In the genomic region with DNA sequence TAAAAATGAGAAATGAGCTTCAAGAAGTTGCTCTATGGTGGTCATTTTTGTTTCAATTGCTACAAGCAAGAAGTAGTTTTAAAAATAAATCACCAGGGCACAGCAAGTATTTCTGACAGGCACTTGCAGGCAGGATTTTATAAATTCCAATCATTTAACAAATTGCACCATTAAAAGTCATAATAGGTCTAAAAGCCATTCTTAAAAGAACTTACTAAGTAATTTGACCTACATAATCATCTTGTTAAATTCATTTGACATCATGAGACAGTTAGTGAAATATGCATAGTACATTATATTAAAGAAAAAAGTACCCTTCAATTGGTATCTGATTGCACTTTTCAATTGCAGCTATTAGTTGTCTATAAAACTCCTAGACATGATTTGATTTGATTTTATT, we compare ENCODE assay signal across 33 cellular contexts. TPM values are rescaled to one million over a fixed set of nuclear protein-coding genes. Genes with fewer than 3 reads are reported as not detected.
"Had no signal": no experiment of that assay in that cellular context is flagged by ENCODE, and none has a peak within 500 bp of the region (broad histone marks: within the 10 kb centered on the region; RNA-seq: fewer than 3 reads in every experiment).

No MANE protein-coding gene starts in this region.

- H3K36me3 Mint-ChIP-seq: mesothelial cell of epicardium; naive B cell; natural killer cell; neural progenitor cell; stimulated activated naive B cell treated with anti-CD40 and anti-IgM and Interleukin-4, amounts not matched to agents 10 μg/mL and 1 μg/mL and 100 μg/mL, for 72 hours had no signal

- DNase-seq: islet precursor cell; left ventricle myocardium inferior; mesendoderm; naive B cell; natural killer cell; nephron progenitor cell; occipital lobe; right lobe of liver; stimulated activated CD4-positive, alpha-beta T cell treated with anti-CD3 and anti-CD28 coated beads, Interleukin-12 subunit alpha, Interleukin-12 subunit beta, amount 100 ng/mL, for 4 hours; stimulated activated CD4-positive, alpha-beta T cell treated with anti-CD3 and anti-CD28 coated beads, Interleukin-15, amount 100 ng/mL, for 24 hours; stimulated activated CD4-positive, alpha-beta T cell treated with anti-CD3 and anti-CD28 coated beads, Interleukin-2, amount 100 ng/mL, for 24 hours; stimulated activated CD4-positive, alpha-beta T cell treated with anti-CD3 and anti-CD28 coated beads, Interleukin-4, amount 100 ng/mL, for 1 hour; stimulated activated naive B cell treated with anti-CD40 and anti-IgM and Interleukin-4, amounts not matched to agents 10 μg/mL and 1 μg/mL and 100 μg/mL, for 72 hours; stimulated activated naive CD8-positive, alpha-beta T cell treated with anti-CD3 and anti-CD28 coated beads, Interleukin-15, Interleukin-2, amounts not matched to agents 100 U/mL and 50 U/mL, for 24 hours; stomach; testis; thyroid gland; transverse colon; upper lobe of left lung had no signal

- H3K27ac Mint-ChIP-seq: mesothelial cell of epicardium; naive B cell; natural killer cell; nephron progenitor cell; neural progenitor cell; stimulated activated naive B cell treated with anti-CD40 and anti-IgM and Interleukin-4, amounts not matched to agents 10 μg/mL and 1 μg/mL and 100 μg/mL, for 72 hours had no signal

- H3K36me3 ChIP-seq: left ventricle myocardium inferior, neural progenitor cell, neutrophil, right atrium auricular region, right lobe of liver, stomach, thyroid gland, transverse colon, upper lobe of left lung, vagina had no signal

- H3K9me3 Mint-ChIP-seq: mesothelial cell of epicardium; natural killer cell; nephron progenitor cell; neural progenitor cell; stimulated activated naive B cell treated with anti-CD40 and anti-IgM and Interleukin-4, amounts not matched to agents 10 μg/mL and 1 μg/mL and 100 μg/mL, for 72 hours had no signal

- H3K27ac ChIP-seq: left ventricle myocardium inferior, neural progenitor cell, neutrophil, parathyroid adenoma, right atrium auricular region, right lobe of liver, skin epidermis, stomach, testis, thyroid gland, transverse colon, upper lobe of left lung, vagina had no signal

- H3K4me1 ChIP-seq: neural progenitor cell, parathyroid adenoma, right atrium auricular region, right lobe of liver, thyroid gland had no signal

- H3K4me3 Mint-ChIP-seq: mesothelial cell of epicardium; naive B cell; natural killer cell; nephron progenitor cell; neural progenitor cell; stimulated activated naive B cell treated with anti-CD40 and anti-IgM and Interleukin-4, amounts not matched to agents 10 μg/mL and 1 μg/mL and 100 μg/mL, for 72 hours had no signal

- H3K4me3 ChIP-seq: left ventricle myocardium inferior, lung, neural progenitor cell, right atrium auricular region, right lobe of liver, skin epidermis, stomach, testis, thyroid gland, transverse colon, upper lobe of left lung, vagina had no signal

- H3K9me3 ChIP-seq: left ventricle myocardium inferior, neutrophil, right atrium auricular region, right lobe of liver, stomach, testis, thyroid gland, transverse colon, upper lobe of left lung, vagina had no signal

- H3K4me1 Mint-ChIP-seq: mesothelial cell of epicardium; neural progenitor cell; stimulated activated naive B cell treated with anti-CD40 and anti-IgM and Interleukin-4, amounts not matched to agents 10 μg/mL and 1 μg/mL and 100 μg/mL, for 72 hours had no signal

RNA-seq across cellular contexts. Expression of gene TLX3, which starts 31.0 kb away (rescaled TPM):
- total RNA-seq: left ventricle myocardium inferior, lower leg skin, lung, mesothelial cell of epicardium, mononuclear cell, natural killer cell, occipital lobe, osteocyte, posterior vena cava, pulmonary artery endothelial cell, renal cortical epithelial cell, right atrium auricular region, right lobe of liver, stomach, testis, thyroid gland, transverse colon, upper lobe of left lung, vagina had no signal
